In genomic region chr3:149717391-149718056, GRCh38 we compare ENCODE assay signal across 8 cellular contexts. TPM values are rescaled to one million over a fixed set of nuclear protein-coding genes. Genes with fewer than 3 reads are reported as not detected.
DNase-seq lines count a peak whose midpoint lies in the region; ATAC-seq and TF ChIP-seq lines count a peak whose summit lies in the region.

No MANE protein-coding gene starts in this region.

- H3K36me3 Mint-ChIP-seq in MCF 10A (ENCODE audit: insufficient read depth, unreplicated experiment), result no peaks in the 10 kb centered on the region

- H3K27me3 Mint-ChIP-seq in MCF 10A (ENCODE audit: insufficient read depth, unreplicated experiment), result no peaks in the 10 kb centered on the region

- peak; percentile 57 for ATAC-seq in Right ventricle myocardium inferior
- no peak for ATAC-seq in GM18520 (IDR thresholded peaks at IDR 0.05; ENCODE audit: unreplicated experiment)

- intact Hi-C loops in Right ventricle myocardium inferior (cut with DNase I), result loop anchor here (1.0 kb wide), 2 partner anchors 190 to 206 kb away; no protein-coding TSS in a partner anchor
- intact Hi-C loops in cardiac septum (cut with DNase I), result loop anchor here (1.0 to 5.0 kb wide), 4 partner anchors 55 to 205 kb away; no protein-coding TSS in a partner anchor
- intact Hi-C loops in MCF 10A (cut with micrococcal nuclease), result loop anchor here (1.0 kb wide), 4 partner anchors 59 to 205 kb away; partner anchors contain the start of gene WWTR1

- no peaks in the 10 kb centered on the region for H3K9me3 Mint-ChIP-seq in MCF 10A (ENCODE audit: unreplicated experiment)

- CTCF ChIA-PET in MCF 10A (lab: Yijun Ruan, JAX), result interaction anchor here (0.6 to 4.2 kb wide), 67 partner anchors 8 to 926 kb away, joined by 3 to 80 read pairs (median 4); partner anchors contain the start of gene WWTR1

- no peaks in the 10 kb centered on the region for H3K4me1 Mint-ChIP-seq in MCF 10A (ENCODE audit: insufficient read depth, unreplicated experiment)

- no peak overlapping the region for H3K4me3 Mint-ChIP-seq in MCF 10A (ENCODE audit: unreplicated experiment)

- TF ChIP-seq CTCF in MCF 10A (IDR thresholded peaks at IDR 0.05; ENCODE audit: unreplicated experiment), result peak; percentile 66

- DNase-seq in Right ventricle myocardium inferior (ENCODE audit: missing footprints), result no peak
- no peak for DNase-seq in cardiac septum (ENCODE audit: low spot score)
- peak; percentile 28 for DNase-seq in HuH-7.5 (ENCODE audit: low spot score)
- peak; percentile 61 for DNase-seq in NOMO-1 treated with DMSO at 0.1 percent for 48 hours (lab: John Stamatoyannopoulos, UW; ENCODE audit: unreplicated experiment)
- DNase-seq in MCF 10A (ENCODE audit: unreplicated experiment), result peak; percentile 76
- peak; percentile 58 for DNase-seq in iPS-NIHi11 (ENCODE audit: low spot score)
- peak; percentile 68 for DNase-seq in smooth muscle cell of the brain vasculature (ENCODE audit: low read depth, low spot score)

- no TSS peak for BruUV-seq in MCF 10A (replicated peaks; lab: Mats Ljungman, UMichigan)

- H3K27ac Mint-ChIP-seq in MCF 10A (ENCODE audit: low read depth, unreplicated experiment), result no peak overlapping the region

- POLR2A ChIA-PET in MCF 10A (lab: Yijun Ruan, JAX), result interaction anchor here (0.6 to 1.7 kb wide), 7 partner anchors 59 to 846 kb away, joined by 3 to 5 read pairs (median 4); partner anchors contain the start of gene WWTR1

RNA-seq across cellular contexts. Expression of gene COMMD2, which starts 34.8 kb away (rescaled TPM):
- 18.0 TPM for total RNA-seq in Right ventricle myocardium inferior
- total RNA-seq in cardiac septum, result 19.5 TPM
- 51.2 and 60.4 TPM in 2 replicates for total RNA-seq in MCF 10A (2022)

RNA-seq across cellular contexts. Expression of gene WWTR1, which starts 59.7 kb away (rescaled TPM):
- total RNA-seq in Right ventricle myocardium inferior (42.6 TPM), cardiac septum (82.7 TPM), MCF 10A (2022) (52.9 and 54.9 TPM in 2 replicates)

Comparison
In these comparisons a context has a peak if more than half of its experiments do, and no peak if none do; other contexts are left out.
1. DNase-seq: peak in HuH-7.5 (single experiment), NOMO-1 treated with DMSO at 0.1 percent for 48 hours (single experiment), MCF 10A (single experiment), iPS-NIHi11 (single experiment) and smooth muscle cell of the brain vasculature (single experiment); none in Right ventricle myocardium inferior (single experiment) and cardiac septum (single experiment).